ENCODE assay signal across 2 cellular contexts in the genomic region with DNA sequence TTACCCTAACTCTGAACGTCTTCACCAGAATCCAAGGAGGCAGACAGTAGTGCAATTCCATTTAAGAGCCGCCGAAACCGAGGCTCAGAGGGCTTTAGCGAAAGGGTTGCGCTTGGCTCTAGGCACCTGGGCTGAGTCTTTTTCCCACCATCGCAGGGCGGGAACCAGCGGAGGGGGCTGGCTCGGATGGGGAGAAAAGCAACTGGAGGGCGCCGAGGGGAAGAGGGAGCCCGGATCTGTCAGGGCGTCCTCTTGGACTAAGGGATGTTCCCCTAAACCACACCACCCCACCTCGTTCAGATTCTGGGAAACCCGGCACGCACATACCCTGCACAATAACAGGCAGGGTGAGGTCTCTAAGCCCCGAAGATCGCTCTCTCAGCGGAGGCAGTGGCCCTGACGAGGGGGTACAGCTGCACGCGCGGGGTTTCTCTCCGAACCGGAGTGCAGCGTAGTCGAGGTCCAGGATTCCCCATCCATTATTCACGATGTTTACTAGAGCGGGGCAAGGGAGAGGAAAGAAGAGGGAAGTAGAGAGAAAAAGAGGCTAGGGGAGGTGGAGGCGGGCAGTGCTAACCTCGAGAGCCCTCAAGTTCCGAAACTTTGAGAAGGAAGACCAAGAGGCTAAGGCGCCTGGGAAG.
A peak's percentile ranks its signal among the peaks of the same experiment; 100 is the strongest.
TF ChIP-seq lines count a peak whose summit lies in the region.

No MANE protein-coding gene starts in this region.

TF ChIP-seq in A549, 52 proteins besides CTCF, POLR2A, EP300 and RAD21:
- TF ChIP-seq TFCP2L1 (CRISPR knock-in tag; IDR thresholded peaks at IDR 0.05), result no peak
- no peak for TF ChIP-seq MAX (IDR thresholded peaks at IDR 0.05)
- TF ChIP-seq, protein P1, sequence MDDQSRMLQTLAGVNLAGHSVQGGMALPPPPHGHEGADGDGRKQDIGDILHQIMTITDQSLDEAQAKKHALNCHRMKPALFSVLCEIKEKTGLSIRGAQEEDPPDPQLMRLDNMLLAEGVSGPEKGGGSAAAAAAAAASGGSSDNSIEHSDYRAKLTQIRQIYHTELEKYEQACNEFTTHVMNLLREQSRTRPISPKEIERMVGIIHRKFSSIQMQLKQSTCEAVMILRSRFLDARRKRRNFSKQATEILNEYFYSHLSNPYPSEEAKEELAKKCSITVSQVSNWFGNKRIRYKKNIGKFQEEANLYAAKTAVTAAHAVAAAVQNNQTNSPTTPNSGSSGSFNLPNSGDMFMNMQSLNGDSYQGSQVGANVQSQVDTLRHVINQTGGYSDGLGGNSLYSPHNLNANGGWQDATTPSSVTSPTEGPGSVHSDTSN (IDR thresholded peaks at IDR 0.05), result no peak
- no peak for TF ChIP-seq ZFP36 (IDR thresholded peaks at IDR 0.05; ENCODE audit: borderline replicate concordance, partially characterized antibody)
- TF ChIP-seq KDM1A (IDR thresholded peaks at IDR 0.05; ENCODE audit: low read depth), result no peak
- TF ChIP-seq MAFK (IDR thresholded peaks at IDR 0.05; ENCODE audit: partially characterized antibody), result no peak
- no peak for TF ChIP-seq CBX2 (IDR thresholded peaks at IDR 0.05; ENCODE audit: borderline replicate concordance, low read depth)
- TF ChIP-seq CEBPB (IDR thresholded peaks at IDR 0.05), result no peak
- TF ChIP-seq RNF2 (IDR thresholded peaks at IDR 0.05; ENCODE audit: borderline replicate concordance, low read depth), result no peak
- no peak for TF ChIP-seq SMC3 (IDR thresholded peaks at IDR 0.05)
- TF ChIP-seq CHD4 (IDR thresholded peaks at IDR 0.05; ENCODE audit: borderline replicate concordance), result no peak
- TF ChIP-seq BHLHE40 (IDR thresholded peaks at IDR 0.05; ENCODE audit: low read depth, low read length), result no peak
- TF ChIP-seq HOXB5 (CRISPR knock-in tag; IDR thresholded peaks at IDR 0.05), result no peak
- TF ChIP-seq, protein P2, sequence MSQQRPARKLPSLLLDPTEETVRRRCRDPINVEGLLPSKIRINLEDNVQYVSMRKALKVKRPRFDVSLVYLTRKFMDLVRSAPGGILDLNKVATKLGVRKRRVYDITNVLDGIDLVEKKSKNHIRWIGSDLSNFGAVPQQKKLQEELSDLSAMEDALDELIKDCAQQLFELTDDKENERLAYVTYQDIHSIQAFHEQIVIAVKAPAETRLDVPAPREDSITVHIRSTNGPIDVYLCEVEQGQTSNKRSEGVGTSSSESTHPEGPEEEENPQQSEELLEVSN (IDR thresholded peaks at IDR 0.05; ENCODE audit: borderline replicate concordance, low read depth), result no peak
- TF ChIP-seq RFX5 (IDR thresholded peaks at IDR 0.05), result no peak
- TF ChIP-seq, protein P3, sequence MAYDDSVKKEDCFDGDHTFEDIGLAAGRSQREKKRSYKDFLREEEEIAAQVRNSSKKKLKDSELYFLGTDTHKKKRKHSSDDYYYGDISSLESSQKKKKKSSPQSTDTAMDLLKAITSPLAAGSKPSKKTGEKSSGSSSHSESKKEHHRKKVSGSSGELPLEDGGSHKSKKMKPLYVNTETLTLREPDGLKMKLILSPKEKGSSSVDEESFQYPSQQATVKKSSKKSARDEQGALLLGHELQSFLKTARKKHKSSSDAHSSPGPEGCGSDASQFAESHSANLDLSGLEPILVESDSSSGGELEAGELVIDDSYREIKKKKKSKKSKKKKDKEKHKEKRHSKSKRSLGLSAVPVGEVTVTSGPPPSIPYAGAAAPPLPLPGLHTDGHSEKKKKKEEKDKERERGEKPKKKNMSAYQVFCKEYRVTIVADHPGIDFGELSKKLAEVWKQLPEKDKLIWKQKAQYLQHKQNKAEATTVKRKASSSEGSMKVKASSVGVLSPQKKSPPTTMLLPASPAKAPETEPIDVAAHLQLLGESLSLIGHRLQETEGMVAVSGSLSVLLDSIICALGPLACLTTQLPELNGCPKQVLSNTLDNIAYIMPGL (CRISPR knock-in tag; IDR thresholded peaks at IDR 0.05; ENCODE audit: borderline replicate concordance), result no peak
- TF ChIP-seq, protein P4, sequence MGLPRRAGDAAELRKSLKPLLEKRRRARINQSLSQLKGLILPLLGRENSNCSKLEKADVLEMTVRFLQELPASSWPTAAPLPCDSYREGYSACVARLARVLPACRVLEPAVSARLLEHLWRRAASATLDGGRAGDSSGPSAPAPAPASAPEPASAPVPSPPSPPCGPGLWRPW (IDR thresholded peaks at IDR 0.05), result no peak
- TF ChIP-seq, protein P5, sequence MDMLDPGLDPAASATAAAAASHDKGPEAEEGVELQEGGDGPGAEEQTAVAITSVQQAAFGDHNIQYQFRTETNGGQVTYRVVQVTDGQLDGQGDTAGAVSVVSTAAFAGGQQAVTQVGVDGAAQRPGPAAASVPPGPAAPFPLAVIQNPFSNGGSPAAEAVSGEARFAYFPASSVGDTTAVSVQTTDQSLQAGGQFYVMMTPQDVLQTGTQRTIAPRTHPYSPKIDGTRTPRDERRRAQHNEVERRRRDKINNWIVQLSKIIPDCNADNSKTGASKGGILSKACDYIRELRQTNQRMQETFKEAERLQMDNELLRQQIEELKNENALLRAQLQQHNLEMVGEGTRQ (IDR thresholded peaks at IDR 0.05), result no peak
- no peak for TF ChIP-seq EHF (CRISPR knock-in tag; IDR thresholded peaks at IDR 0.05)
- no peak for TF ChIP-seq RARB (CRISPR knock-in tag; IDR thresholded peaks at IDR 0.05)

TF ChIP-seq in H1, 55 proteins besides CTCF, POLR2A, EP300 and RAD21:
- peak; percentile 98 for TF ChIP-seq SUZ12 (IDR thresholded peaks at IDR 0.05; ENCODE audit: low read length)
- no peak for TF ChIP-seq POU5F1 (IDR thresholded peaks at IDR 0.05; ENCODE audit: low read depth, low read length)
- no peak for TF ChIP-seq POLR2AphosphoS5 (IDR thresholded peaks at IDR 0.05; ENCODE audit: low read depth, low read length)
- TF ChIP-seq JUND (IDR thresholded peaks at IDR 0.05; ENCODE audit: low read length), result no peak
- no peak for TF ChIP-seq TCF12 (IDR thresholded peaks at IDR 0.05; ENCODE audit: low read depth, low read length)
- TF ChIP-seq PHF8 (conservative IDR thresholded peaks at IDR 0.05; ENCODE audit: low read depth, low read length), result no peak
- TF ChIP-seq ZNF274 (IDR thresholded peaks at IDR 0.05; ENCODE audit: borderline replicate concordance, extremely low read depth, low read length), result no peak
- TF ChIP-seq SIX5 (IDR thresholded peaks at IDR 0.05; ENCODE audit: low read depth, low read length), result no peak
- no peak for TF ChIP-seq KDM5A (IDR thresholded peaks at IDR 0.05; ENCODE audit: low read length)
- TF ChIP-seq NRF1 (IDR thresholded peaks at IDR 0.05; ENCODE audit: low read depth, low read length), result no peak
- no peak for TF ChIP-seq GTF2F1 (IDR thresholded peaks at IDR 0.05; ENCODE audit: borderline replicate concordance, low read depth, low read length)
- TF ChIP-seq YY1 (IDR thresholded peaks at IDR 0.05; ENCODE audit: low read depth, low read length), result no peak
- no peak for TF ChIP-seq SRF (IDR thresholded peaks at IDR 0.05; ENCODE audit: low read depth, low read length)
- no peak for TF ChIP-seq CTBP2 (IDR thresholded peaks at IDR 0.05; ENCODE audit: borderline replicate concordance, insufficient read depth, insufficient read length, low read length)
- TF ChIP-seq, protein P6, sequence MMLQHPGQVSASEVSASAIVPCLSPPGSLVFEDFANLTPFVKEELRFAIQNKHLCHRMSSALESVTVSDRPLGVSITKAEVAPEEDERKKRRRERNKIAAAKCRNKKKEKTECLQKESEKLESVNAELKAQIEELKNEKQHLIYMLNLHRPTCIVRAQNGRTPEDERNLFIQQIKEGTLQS (IDR thresholded peaks at IDR 0.05; ENCODE audit: insufficient read depth, low read depth, low read length), result no peak
- peak; percentile 95 for TF ChIP-seq RNF2 (IDR thresholded peaks at IDR 0.05; ENCODE audit: borderline replicate concordance, low read depth, low read length, missing control alignments, poor library complexity, severe bottlenecking)
- TF ChIP-seq EZH2 (IDR thresholded peaks at IDR 0.05; ENCODE audit: low read depth, low read length, severe bottlenecking), result peak; percentile 97
- TF ChIP-seq SP4 (IDR thresholded peaks at IDR 0.05; ENCODE audit: low read length), result no peak
- no peak for TF ChIP-seq ATF2 (IDR thresholded peaks at IDR 0.05; ENCODE audit: low read length)
- TF ChIP-seq, protein P5 (IDR thresholded peaks at IDR 0.05; ENCODE audit: low read length), result no peak
- TF ChIP-seq ASH2L (IDR thresholded peaks at IDR 0.05; ENCODE audit: low read length), result peak; percentile 53
- TF ChIP-seq RBBP5 (IDR thresholded peaks at IDR 0.05; ENCODE audit: borderline replicate concordance, low read depth, low read length), result no peak; the same call in 1 of the 2 replicates
